ENCODE assay signal across 1 cellular context in genomic region chr16:54687043-54687655, GRCh38.
TF ChIP-seq lines count a peak whose summit lies in the region.

No MANE protein-coding gene starts in this region.

TF ChIP-seq in HEK293, 187 proteins besides CTCF, POLR2A, EP300 and RAD21 (continued from another document):
- TF ChIP-seq TSHZ1 (tag by site-specific recombination; IDR thresholded peaks at IDR 0.05; ENCODE audit: borderline replicate concordance) = peak; percentile 73; the same call in 1 of the 2 replicates
- no peak for TF ChIP-seq ZNF768 (tag by site-specific recombination; IDR thresholded peaks at IDR 0.05)
- peak; percentile 95 for TF ChIP-seq ZNF843 (tag by site-specific recombination; IDR thresholded peaks at IDR 0.05)
- TF ChIP-seq FEZF1 (tag by site-specific recombination; IDR thresholded peaks at IDR 0.05) = peak; percentile 95
- no peak for TF ChIP-seq ZNF280D (tag by site-specific recombination; IDR thresholded peaks at IDR 0.05)
- no peak for TF ChIP-seq SALL2 (tag by site-specific recombination; IDR thresholded peaks at IDR 0.05; ENCODE audit: borderline replicate concordance)
- TF ChIP-seq KLF17 (tag by site-specific recombination; IDR thresholded peaks at IDR 0.05) = 0 out of 2 replicates have a peak, but pooled peaks have one; percentile 22
- TF ChIP-seq GLI2 (tag by site-specific recombination; IDR thresholded peaks at IDR 0.05; ENCODE audit: borderline replicate concordance, low read depth) = peak; percentile 50; the same call in 1 of the 2 replicates
- TF ChIP-seq ZNF280C (tag by site-specific recombination; IDR thresholded peaks at IDR 0.05) = no peak
